In the genomic region with DNA sequence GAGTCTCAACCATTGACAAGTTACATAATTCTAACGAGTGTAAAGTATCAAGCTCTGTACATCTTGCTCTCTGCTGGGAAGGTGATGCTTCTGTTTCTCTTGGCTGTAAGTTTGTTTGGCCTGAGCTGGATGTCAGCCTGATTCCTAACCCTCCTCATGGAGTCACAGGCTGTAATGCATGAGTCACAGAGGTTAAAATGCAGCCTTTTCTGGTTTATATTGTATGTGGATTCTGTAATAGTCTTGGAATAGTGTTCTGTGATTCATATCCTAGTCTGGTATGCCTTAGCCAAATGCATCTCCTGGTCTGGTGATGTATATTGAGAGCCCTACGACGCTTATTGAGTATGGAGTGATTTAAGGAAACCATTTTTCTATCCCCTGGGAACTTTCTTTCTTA, we compare ENCODE assay signal across 9 cellular contexts.
A peak's percentile ranks its signal among the peaks of the same experiment; 100 is the strongest.
DNase-seq lines count a peak whose midpoint lies in the region; ATAC-seq and TF ChIP-seq lines count a peak whose summit lies in the region.
"Had no signal": no experiment of that assay in that cellular context is flagged by ENCODE, and none has a peak within 500 bp of the region (broad histone marks: within the 10 kb centered on the region; RNA-seq: fewer than 3 reads in every experiment).

No MANE protein-coding gene starts in this region.

- DNase-seq in LHCN-M2 (ENCODE audit: low read depth) (peak; percentile 99), mammary epithelial cell (peak; percentile 99), left kidney (ENCODE audit: low read depth, low spot score) (peak; percentile 47), ureter (ENCODE audit: low spot score) (peak; percentile 64)
- no peak for DNase-seq in activated T-helper 2 cell treated with anti-CD3 and anti-CD28 coated beads, Interferon-gamma antibody, Interleukin-2, Interleukin-4, amounts not matched to agents 10 μg/mL and 5 μg/mL and 100 μg/mL, durations not matched to agents 14 hours and 24 hours and 36 hours (ENCODE audit: low spot score)
- no peak for DNase-seq in activated CD4-positive, CD25-positive, alpha-beta regulatory T cell (lab: John Stamatoyannopoulos, UW)
- DNase-seq: activated CD4-positive, alpha-beta T cell treated with anti-CD3 and anti-CD28 coated beads for 48 hours had no signal

- peak overlapping the region; percentile 56 for H3K9ac ChIP-seq in mammary epithelial cell (ENCODE audit: insufficient read depth, low read length)
- H3K9ac ChIP-seq: KMS-11 had no signal

- H3K27me3 ChIP-seq in mammary epithelial cell (ENCODE audit: insufficient read depth, low read length) = no peaks in the 10 kb centered on the region

- intact Hi-C loops in mammary epithelial cell (cut with micrococcal nuclease) = loop anchor here (2.0 to 5.0 kb wide), 3 partner anchors 58 to 152 kb away; a partner anchor contains a TSS
- intact Hi-C loops in activated T-helper 2 cell treated with anti-CD3 and anti-CD28 coated beads, Interferon-gamma antibody, Interleukin-2, Interleukin-4, amounts not matched to agents 10 μg/mL and 5 μg/mL and 100 μg/mL, durations not matched to agents 14 hours and 24 hours and 36 hours (cut with micrococcal nuclease) = no loop called here

- no peaks in the 10 kb centered on the region for H3K36me3 Mint-ChIP-seq in activated T-helper 2 cell treated with anti-CD3 and anti-CD28 coated beads, Interferon-gamma antibody, Interleukin-2, Interleukin-4, amounts not matched to agents 10 μg/mL and 5 μg/mL and 100 μg/mL, durations not matched to agents 14 hours and 24 hours and 36 hours (ENCODE audit: low read depth)

- H3K79me2 ChIP-seq in mammary epithelial cell (ENCODE audit: insufficient read depth, low read length) = peaks cover 89% of the 10 kb centered on the region

- no peaks in the 10 kb centered on the region for H3K36me3 ChIP-seq in mammary epithelial cell (ENCODE audit: insufficient read depth, low read length)

- no peaks in the 10 kb centered on the region for H3K9me3 Mint-ChIP-seq in activated T-helper 2 cell treated with anti-CD3 and anti-CD28 coated beads, Interferon-gamma antibody, Interleukin-2, Interleukin-4, amounts not matched to agents 10 μg/mL and 5 μg/mL and 100 μg/mL, durations not matched to agents 14 hours and 24 hours and 36 hours

- dilution Hi-C loops in mammary epithelial cell (cut with HindIII; ENCODE audit: low sequenced_read_pairs) = no loop called here

- H3K27ac Mint-ChIP-seq in activated T-helper 2 cell treated with anti-CD3 and anti-CD28 coated beads, Interferon-gamma antibody, Interleukin-2, Interleukin-4, amounts not matched to agents 10 μg/mL and 5 μg/mL and 100 μg/mL, durations not matched to agents 14 hours and 24 hours and 36 hours = no peak overlapping the region

- H3K27ac ChIP-seq in mammary epithelial cell (ENCODE audit: insufficient read depth, low read depth, low read length) = peak overlapping the region; percentile 96
- H3K27ac ChIP-seq: KMS-11 had no signal

- no peak for TF ChIP-seq CTCF in mammary epithelial cell (conservative IDR thresholded peaks at IDR 0.05 in 1 of 2, IDR thresholded peaks at IDR 0.05 in 1 of 2; ENCODE audit: extremely low read depth in 1 of 2, insufficient read depth in 1 of 2, low read depth in 1 of 2, low read length in 2 of 2)

- H3K4me3 ChIP-seq in mammary epithelial cell (replicated peaks in 1 of 3; ENCODE audit: insufficient read depth in 1 of 3, low read depth in 2 of 3, low read length in 3 of 3) = peak overlapping the region in 1 of 3 experiments; percentile 8

- H4K20me1 ChIP-seq in mammary epithelial cell (ENCODE audit: insufficient read depth, low read length) = no peaks in the 10 kb centered on the region

- peaks cover 22% of the 10 kb centered on the region for H3K27me3 Mint-ChIP-seq in activated T-helper 2 cell treated with anti-CD3 and anti-CD28 coated beads, Interferon-gamma antibody, Interleukin-2, Interleukin-4, amounts not matched to agents 10 μg/mL and 5 μg/mL and 100 μg/mL, durations not matched to agents 14 hours and 24 hours and 36 hours (ENCODE audit: low read depth)

- H3K4me1 Mint-ChIP-seq in activated T-helper 2 cell treated with anti-CD3 and anti-CD28 coated beads, Interferon-gamma antibody, Interleukin-2, Interleukin-4, amounts not matched to agents 10 μg/mL and 5 μg/mL and 100 μg/mL, durations not matched to agents 14 hours and 24 hours and 36 hours (ENCODE audit: low read depth) = no peaks in the 10 kb centered on the region

- H3K4me2 ChIP-seq in mammary epithelial cell (ENCODE audit: insufficient read depth, low read depth, low read length) = peak overlapping the region; percentile 57
- H3K4me2 ChIP-seq: KMS-11 had no signal

- no peak overlapping the region for H3K4me3 Mint-ChIP-seq in activated T-helper 2 cell treated with anti-CD3 and anti-CD28 coated beads, Interferon-gamma antibody, Interleukin-2, Interleukin-4, amounts not matched to agents 10 μg/mL and 5 μg/mL and 100 μg/mL, durations not matched to agents 14 hours and 24 hours and 36 hours (ENCODE audit: low read depth)

- CTCF ChIA-PET in mammary epithelial cell (lab: Charles Lee; ENCODE audit: low non-redundant PET) = interaction anchor here (0.6 kb wide), 1 partner anchor 30 kb away, joined by 7 read pairs; no protein-coding TSS in a partner anchor

- 5% methylated on average over 3 of the region's 3 CpGs for WGBS in mammary epithelial cell (ENCODE audit: low coverage, missing lambda C conversion rate)

- no peak overlapping the region for H2AFZ ChIP-seq in mammary epithelial cell (ENCODE audit: low read depth, low read length)

- no TSS peak for BruUV-seq in mammary epithelial cell (replicated peaks; lab: Mats Ljungman, UMichigan)

- ATAC-seq in GM21825 (IDR thresholded peaks at IDR 0.05; ENCODE audit: unreplicated experiment) = no peak

- in situ Hi-C loops in mammary epithelial cell (cut with MboI; ENCODE audit: low sequenced_read_pairs in 2 of 2) = no loop called here

- peaks cover 60% of the 10 kb centered on the region for H3K4me1 ChIP-seq in mammary epithelial cell (ENCODE audit: insufficient read depth, low read length)

- H3K9me3 ChIP-seq in mammary epithelial cell (replicated peaks; ENCODE audit: insufficient read depth, low read length) = no peaks in the 10 kb centered on the region

Comparison
In these comparisons a context has a peak if more than half of its experiments do, and no peak if none do; other contexts are left out.
1. DNase-seq: peak in LHCN-M2 (single experiment), mammary epithelial cell (single experiment), left kidney (single experiment) and ureter (single experiment); none in activated T-helper 2 cell treated with anti-CD3 and anti-CD28 coated beads, Interferon-gamma antibody, Interleukin-2, Interleukin-4, amounts not matched to agents 10 μg/mL and 5 μg/mL and 100 μg/mL, durations not matched to agents 14 hours and 24 hours and 36 hours (single experiment) and activated CD4-positive, CD25-positive, alpha-beta regulatory T cell (0 of 4).